ENCODE assay signal across 13 cellular contexts in the genomic region with DNA sequence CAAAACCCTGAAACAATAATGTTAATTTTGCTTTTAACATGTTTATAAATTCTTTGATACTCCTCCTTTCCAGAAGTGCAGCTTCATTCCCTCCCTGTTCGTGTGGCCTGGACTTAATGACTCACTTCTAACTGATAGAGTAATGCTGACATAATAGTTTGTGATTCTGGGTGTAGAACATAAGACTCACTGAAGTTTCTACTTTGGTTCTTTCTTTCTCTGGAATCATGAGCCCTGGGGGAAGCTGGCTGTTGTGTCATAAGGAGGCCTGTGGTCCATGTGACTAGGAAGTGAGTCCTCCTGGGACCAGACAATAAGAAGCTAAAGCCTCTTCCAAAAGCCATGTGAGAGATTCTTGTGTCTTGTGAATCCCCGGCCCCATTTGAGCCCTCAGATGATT. TPM values are rescaled to one million over a fixed set of nuclear protein-coding genes. Genes with fewer than 3 reads are reported as not detected.
DNase-seq lines count a peak whose midpoint lies in the region; ATAC-seq and TF ChIP-seq lines count a peak whose summit lies in the region.
"Had no signal": no experiment of that assay in that cellular context is flagged by ENCODE, and none has a peak within 500 bp of the region (broad histone marks: within the 10 kb centered on the region; RNA-seq: fewer than 3 reads in every experiment).

No MANE protein-coding gene starts in this region.

- no peaks in the 10 kb centered on the region for H3K36me3 ChIP-seq in testis (ENCODE audit: low read depth, missing control alignments)
- H3K36me3 ChIP-seq: neural progenitor cell, spleen, thoracic aorta had no signal

- no peak for TF ChIP-seq CTCF in testis (IDR thresholded peaks at IDR 0.05)

- DNase-seq in GM04503 (ENCODE audit: low read depth) = peak; percentile 38
- DNase-seq in OCI-M1 (lab: John Stamatoyannopoulos, UW) = peak; percentile 7
- peak; percentile 92 for DNase-seq in epithelial cell of prostate (ENCODE audit: low read depth, low spot score)
- DNase-seq in non-pigmented ciliary epithelial cell (ENCODE audit: low read depth) = peak; percentile 6
- no peak for DNase-seq in left colon
- DNase-seq in DMS 273 treated with DMSO at 0.1 percent for 48 hours (lab: John Stamatoyannopoulos, UW) = no peak
- no peak for DNase-seq in testis
- DNase-seq: activated gamma-delta T cell treated with Interleukin-2 at 50 U/mL for 16 hours; CD8-positive, alpha-beta memory T cell; spleen had no signal

- no peaks in the 10 kb centered on the region for H3K9me3 ChIP-seq in testis
- H3K9me3 ChIP-seq: spleen, thoracic aorta had no signal

- peak overlapping the region; percentile 87 for H3K27ac ChIP-seq in epithelial cell of prostate
- H3K27ac ChIP-seq in testis = no peak overlapping the region
- H3K27ac ChIP-seq: neural progenitor cell, spleen, thoracic aorta had no signal

- no peaks in the 10 kb centered on the region for H3K4me1 ChIP-seq in testis
- H3K4me1 ChIP-seq: neural progenitor cell had no signal

- WGBS in testis, 2 donors = 18 to 65% methylated on average over 2 of the region's 2 CpGs

- no peaks in the 10 kb centered on the region for H3K27me3 ChIP-seq in testis

- no peak overlapping the region for H3K4me3 ChIP-seq in testis
- H3K4me3 ChIP-seq: neural progenitor cell, spleen, thoracic aorta had no signal

- no peak for TF ChIP-seq POLR2A in testis (IDR thresholded peaks at IDR 0.05)

- intact Hi-C loops in left colon (cut with DNase I, micrococcal nuclease) = no loop called here
- intact Hi-C loops in testis (cut with DNase I; ENCODE audit: low total_unique reads) = no loop called here

- ATAC-seq in left colon (no peak), GM19463 (IDR thresholded peaks at IDR 0.05; ENCODE audit: unreplicated experiment) (no peak)

RNA-seq across cellular contexts. Expression of a gene that starts 30.5 kb away (rescaled TPM):
- total RNA-seq in left colon (10 to 100 TPM in 1 of 2 donors, not detected in 1; 16.7 TPM), testis (1 to 10 TPM; 1.2 to 4.4 TPM)
- polyA plus RNA-seq in testis (ENCODE audit: insufficient read depth, low read depth, low replicate concordance) = 7.4 TPM

Comparison
In these comparisons a context has a peak if more than half of its experiments do, and no peak if none do; other contexts are left out.
1. DNase-seq: peak in GM04503 (single experiment), OCI-M1 (single experiment), epithelial cell of prostate (single experiment) and non-pigmented ciliary epithelial cell (single experiment); none in left colon (0 of 2), DMS 273 treated with DMSO at 0.1 percent for 48 hours (single experiment) and testis (single experiment).